1 cellular context compared by ENCODE assay signal in genomic region chr4:182454440-182455013, GRCh38.
TF ChIP-seq lines count a peak whose summit lies in the region.

No MANE protein-coding gene starts in this region.

TF ChIP-seq in GM23338, 12 proteins besides CTCF, POLR2A, EP300 and RAD21 (continued from another document):
- TF ChIP-seq ZNF462 (CRISPR knock-in tag; IDR thresholded peaks at IDR 0.05) = no peak
- TF ChIP-seq EZH2 (IDR thresholded peaks at IDR 0.05; ENCODE audit: low read depth, unreplicated experiment) = no peak
- no peak for TF ChIP-seq JUNB (IDR thresholded peaks at IDR 0.05; ENCODE audit: unreplicated experiment)
- no peak for TF ChIP-seq STAT1 (IDR thresholded peaks at IDR 0.05; ENCODE audit: unreplicated experiment)
- TF ChIP-seq NANOG (IDR thresholded peaks at IDR 0.05; ENCODE audit: borderline replicate concordance) = no peak
